ENCODE assay signal across 22 cellular contexts in genomic region chr10:44051091-44051490, GRCh38.
"Had no signal": no experiment of that assay in that cellular context is flagged by ENCODE, and none has a peak within 500 bp of the region (broad histone marks: within the 10 kb centered on the region; RNA-seq: fewer than 3 reads in every experiment).

No MANE protein-coding gene starts in this region.

- H3K36me3 ChIP-seq: right atrium auricular region, stomach, tibial artery had no signal

- H3K4me1 ChIP-seq: testis had no signal

- H3K27me3 ChIP-seq: right atrium auricular region, testis, tibial artery had no signal

- H3K4me2 ChIP-seq: smooth muscle cell had no signal

- H3K4me3 ChIP-seq: lung, right atrium auricular region, smooth muscle cell, stomach, testis, tibial artery had no signal

- H3K9me3 ChIP-seq: right atrium auricular region, stomach, testis, tibial artery had no signal

- DNase-seq: cerebellar nuclear complex; cortex of kidney; effector memory CD8-positive, alpha-beta T cell; erythroblast; hypothalamus; immature natural killer cell; islet precursor cell; midbrain; naive thymus-derived CD4-positive, alpha-beta T cell; nephron progenitor cell; occipital lobe; stimulated activated CD4-positive, alpha-beta T cell treated with anti-CD3 and anti-CD28 coated beads, Interleukin-2, amount 100 ng/mL, for 24 hours; stimulated activated CD4-positive, alpha-beta T cell treated with anti-CD3 and anti-CD28 coated beads, Interleukin-4, amount 100 ng/mL, for 24 hours; stimulated activated naive CD4-positive, alpha-beta T cell treated with Interleukin-2 at 50 U/mL for 16 hours; stomach; substantia nigra; testis; tibial artery had no signal

- H3K27ac ChIP-seq: parathyroid adenoma, right atrium auricular region, stomach, testis, tibial artery had no signal
